In genomic region chr2:67006373-67006960, GRCh38 we compare ENCODE assay signal across 32 cellular contexts.
"Had no signal": no experiment of that assay in that cellular context is flagged by ENCODE, and none has a peak within 500 bp of the region (broad histone marks: within the 10 kb centered on the region; RNA-seq: fewer than 3 reads in every experiment).

No MANE protein-coding gene starts in this region.

- H3K4me1 Mint-ChIP-seq: activated B cell treated with CpG ODN at 0.5 μM for 24 hours; activated CD8-positive, alpha-beta memory T cell treated with anti-CD3 and anti-CD28 coated beads, Interleukin-2, amount 10 ng/mL, durations not matched to agents 7 days and 5 days; activated naive CD4-positive, alpha-beta T cell treated with anti-CD3 and anti-CD28 coated beads, Interleukin-2, amount 50 U/mL, for 24 hours; activated naive CD8-positive, alpha-beta T cell treated with anti-CD3 and anti-CD28 coated beads for 36 hours; activated naive CD8-positive, alpha-beta T cell treated with anti-CD3 and anti-CD28 coated beads, Interleukin-2, amount 50 U/mL, for 24 hours; endodermal cell had no signal

- DNase-seq: activated B cell treated with CpG ODN at 0.5 μM for 24 hours; activated CD4-positive, alpha-beta memory T cell treated with anti-CD3 and anti-CD28 coated beads for 36 hours; activated CD4-positive, alpha-beta T cell treated with anti-CD3 and anti-CD28 coated beads for 48 hours; activated CD4-positive, alpha-beta T cell treated with anti-CD3 and anti-CD28 coated beads, Interleukin-2, amount 50 U/mL, for 1 hour; activated CD8-positive, alpha-beta memory T cell treated with anti-CD3 and anti-CD28 coated beads, Interleukin-2, amount 10 ng/mL, durations not matched to agents 7 days and 5 days; activated CD8-positive, alpha-beta memory T cell treated with anti-CD3 and anti-CD28 coated beads, Interleukin-2, amount 50 U/mL, for 4 hours; activated CD8-positive, alpha-beta T cell treated with anti-CD3 and anti-CD28 coated beads, Interleukin-2, amount 10 ng/mL, durations not matched to agents 7 days and 5 days; activated effector memory CD4-positive, alpha-beta T cell treated with anti-CD3 and anti-CD28 coated beads, Interleukin-2, amount 50 U/mL, for 16 hours; activated naive CD4-positive, alpha-beta T cell treated with anti-CD3 and anti-CD28 coated beads for 36 hours; activated naive CD8-positive, alpha-beta T cell treated with anti-CD3 and anti-CD28 coated beads for 36 hours; activated naive CD8-positive, alpha-beta T cell treated with anti-CD3 and anti-CD28 coated beads, Interleukin-2, amount 50 U/mL, for 24 hours; activated T-cell treated with anti-CD3 and anti-CD28 coated beads, Interleukin-2, amount 50 U/mL, for 1 hour; activated T-cell treated with anti-CD3 and anti-CD28 coated beads, Interleukin-2, amount 50 U/mL, for 48 hours; adrenal gland; aorta; body of pancreas; effector memory CD4-positive, alpha-beta T cell; endodermal cell; foreskin fibroblast; glutamatergic neuron; heart left ventricle; hypothalamus; T-helper 9 cell; WERI-Rb-1 had no signal

- H3K27ac ChIP-seq: adrenal gland, coronary artery, heart left ventricle, WERI-Rb-1 had no signal

- H3K9me3 Mint-ChIP-seq: activated CD4-positive, alpha-beta memory T cell treated with anti-CD3 and anti-CD28 coated beads for 36 hours; activated naive CD4-positive, alpha-beta T cell treated with anti-CD3 and anti-CD28 coated beads for 36 hours; activated naive CD4-positive, alpha-beta T cell treated with anti-CD3 and anti-CD28 coated beads, Interleukin-2, amount 50 U/mL, for 24 hours; activated naive CD8-positive, alpha-beta T cell treated with anti-CD3 and anti-CD28 coated beads for 36 hours; activated naive CD8-positive, alpha-beta T cell treated with anti-CD3 and anti-CD28 coated beads, Interleukin-2, amount 50 U/mL, for 24 hours; activated T-helper 1 cell treated with anti-CD3 and anti-CD28 coated beads, Interleukin-12 subunit alpha, Interleukin-12 subunit beta, Interleukin-2, Interleukin-4 antibody, amounts not matched to agents 30 ng/mL and 10 ng/mL and 1 ng/mL, durations not matched to agents 14 hours and 24 hours and 36 hours; dendritic cell treated with granulocyte-macrophage colony-stimulating factor and Interleukin-4, amounts not matched to agents 40 ng/mL and 50 ng/mL, for 4 days; endodermal cell had no signal

- H3K9me3 ChIP-seq: adrenal gland, body of pancreas, heart left ventricle had no signal

- H3K4me1 ChIP-seq: adrenal gland, body of pancreas, heart left ventricle had no signal

- H3K27ac Mint-ChIP-seq: activated B cell treated with CpG ODN at 0.5 μM for 24 hours; activated CD4-positive, alpha-beta memory T cell treated with anti-CD3 and anti-CD28 coated beads for 36 hours; activated CD8-positive, alpha-beta memory T cell treated with anti-CD3 and anti-CD28 coated beads, Interleukin-2, amount 10 ng/mL, durations not matched to agents 7 days and 5 days; activated CD8-positive, alpha-beta T cell treated with anti-CD3 and anti-CD28 coated beads, Interleukin-2, amount 10 ng/mL, durations not matched to agents 7 days and 5 days; activated naive CD4-positive, alpha-beta T cell treated with anti-CD3 and anti-CD28 coated beads for 36 hours; activated naive CD4-positive, alpha-beta T cell treated with anti-CD3 and anti-CD28 coated beads, Interleukin-2, amount 50 U/mL, for 24 hours; activated naive CD8-positive, alpha-beta T cell treated with anti-CD3 and anti-CD28 coated beads for 36 hours; activated naive CD8-positive, alpha-beta T cell treated with anti-CD3 and anti-CD28 coated beads, Interleukin-2, amount 50 U/mL, for 24 hours; activated T-helper 1 cell treated with anti-CD3 and anti-CD28 coated beads, Interleukin-12 subunit alpha, Interleukin-12 subunit beta, Interleukin-2, Interleukin-4 antibody, amounts not matched to agents 30 ng/mL and 10 ng/mL and 1 ng/mL, durations not matched to agents 14 hours and 24 hours and 36 hours; activated T-helper 2 cell treated with anti-CD3 and anti-CD28 coated beads, Interferon-gamma antibody, Interleukin-2, Interleukin-4, amounts not matched to agents 10 μg/mL and 5 μg/mL and 100 μg/mL, durations not matched to agents 14 hours and 24 hours and 36 hours; dendritic cell treated with granulocyte-macrophage colony-stimulating factor and Interleukin-4, amounts not matched to agents 40 ng/mL and 50 ng/mL, for 4 days; endodermal cell had no signal

- H3K27me3 Mint-ChIP-seq: activated B cell treated with CpG ODN at 0.5 μM for 24 hours; activated CD4-positive, alpha-beta memory T cell treated with anti-CD3 and anti-CD28 coated beads for 36 hours; activated CD8-positive, alpha-beta memory T cell treated with anti-CD3 and anti-CD28 coated beads, Interleukin-2, amount 10 ng/mL, durations not matched to agents 7 days and 5 days; activated naive CD4-positive, alpha-beta T cell treated with anti-CD3 and anti-CD28 coated beads, Interleukin-2, amount 50 U/mL, for 24 hours; activated naive CD8-positive, alpha-beta T cell treated with anti-CD3 and anti-CD28 coated beads for 36 hours; activated naive CD8-positive, alpha-beta T cell treated with anti-CD3 and anti-CD28 coated beads, Interleukin-2, amount 50 U/mL, for 24 hours; dendritic cell treated with granulocyte-macrophage colony-stimulating factor and Interleukin-4, amounts not matched to agents 40 ng/mL and 50 ng/mL, for 4 days had no signal

- H3K4me3 Mint-ChIP-seq: activated B cell treated with CpG ODN at 0.5 μM for 24 hours; activated CD4-positive, alpha-beta memory T cell treated with anti-CD3 and anti-CD28 coated beads for 36 hours; activated CD8-positive, alpha-beta memory T cell treated with anti-CD3 and anti-CD28 coated beads, Interleukin-2, amount 10 ng/mL, durations not matched to agents 7 days and 5 days; activated CD8-positive, alpha-beta T cell treated with anti-CD3 and anti-CD28 coated beads, Interleukin-2, amount 10 ng/mL, durations not matched to agents 7 days and 5 days; activated naive CD4-positive, alpha-beta T cell treated with anti-CD3 and anti-CD28 coated beads for 36 hours; activated naive CD4-positive, alpha-beta T cell treated with anti-CD3 and anti-CD28 coated beads, Interleukin-2, amount 50 U/mL, for 24 hours; activated naive CD8-positive, alpha-beta T cell treated with anti-CD3 and anti-CD28 coated beads for 36 hours; activated naive CD8-positive, alpha-beta T cell treated with anti-CD3 and anti-CD28 coated beads, Interleukin-2, amount 50 U/mL, for 24 hours; activated T-helper 1 cell treated with anti-CD3 and anti-CD28 coated beads, Interleukin-12 subunit alpha, Interleukin-12 subunit beta, Interleukin-2, Interleukin-4 antibody, amounts not matched to agents 30 ng/mL and 10 ng/mL and 1 ng/mL, durations not matched to agents 14 hours and 24 hours and 36 hours; dendritic cell treated with granulocyte-macrophage colony-stimulating factor and Interleukin-4, amounts not matched to agents 40 ng/mL and 50 ng/mL, for 4 days; endodermal cell had no signal

- H3K36me3 Mint-ChIP-seq: activated CD4-positive, alpha-beta memory T cell treated with anti-CD3 and anti-CD28 coated beads for 36 hours; activated CD8-positive, alpha-beta memory T cell treated with anti-CD3 and anti-CD28 coated beads, Interleukin-2, amount 10 ng/mL, durations not matched to agents 7 days and 5 days; activated naive CD4-positive, alpha-beta T cell treated with anti-CD3 and anti-CD28 coated beads, Interleukin-2, amount 50 U/mL, for 24 hours; activated naive CD8-positive, alpha-beta T cell treated with anti-CD3 and anti-CD28 coated beads for 36 hours had no signal

- ATAC-seq: activated CD4-positive, CD25-positive, alpha-beta regulatory T cell treated with anti-CD3 and anti-CD28 coated beads, Interleukin-2, amount 50 U/mL, for 24 hours; activated CD8-positive, alpha-beta memory T cell treated with anti-CD3 and anti-CD28 coated beads, Interleukin-2, amount 10 ng/mL, durations not matched to agents 7 days and 5 days; activated CD8-positive, alpha-beta T cell treated with anti-CD3 and anti-CD28 coated beads, Interleukin-2, amount 10 ng/mL, durations not matched to agents 7 days and 5 days; activated naive CD8-positive, alpha-beta T cell treated with anti-CD3 and anti-CD28 coated beads, Interleukin-2, amount 50 U/mL, for 24 hours; body of pancreas; esophagus mucosa; heart left ventricle had no signal

- H3K4me3 ChIP-seq: adrenal gland, body of pancreas, coronary artery, dorsolateral prefrontal cortex, heart left ventricle had no signal

- H3K27me3 ChIP-seq: adrenal gland, body of pancreas had no signal

- H3K36me3 ChIP-seq: adrenal gland, heart left ventricle, WERI-Rb-1 had no signal
